In the genomic region with DNA sequence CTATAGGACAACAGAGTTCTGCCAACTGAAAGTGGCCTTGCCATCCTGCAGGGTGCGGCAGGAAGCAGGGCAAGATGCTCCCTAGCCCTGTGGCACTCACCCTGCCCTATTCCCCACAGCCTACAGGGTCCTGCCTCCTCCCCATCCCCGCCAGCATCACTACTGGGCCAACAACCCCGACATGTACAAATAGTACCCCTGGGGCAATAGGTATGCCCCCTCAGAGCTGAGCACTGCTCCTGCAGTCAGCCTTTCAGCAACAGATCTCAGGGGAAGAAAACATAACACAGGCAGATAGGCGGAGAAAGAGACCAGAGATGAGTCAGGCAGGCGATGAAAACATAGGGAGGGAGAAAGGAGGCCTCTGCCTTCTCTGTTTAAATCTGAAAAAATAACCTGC, we compare ENCODE assay signal across 11 cellular contexts.
DNase-seq lines count a peak whose midpoint lies in the region; ATAC-seq and TF ChIP-seq lines count a peak whose summit lies in the region.
"Had no signal": no experiment of that assay in that cellular context is flagged by ENCODE, and none has a peak within 500 bp of the region (broad histone marks: within the 10 kb centered on the region; RNA-seq: fewer than 3 reads in every experiment).

No MANE protein-coding gene starts in this region.

- no peaks in the 10 kb centered on the region; the same call in 1 of the 2 replicates for H3K27me3 Mint-ChIP-seq in H9 (ENCODE audit: low read depth)
- H3K27me3 Mint-ChIP-seq in activated T-helper 17 cell treated with anti-CD3 and anti-CD28 coated beads, Interleukin-2, amount 50 U/mL, for 72 hours: no peaks in the 10 kb centered on the region
- H3K27me3 Mint-ChIP-seq in natural killer cell (ENCODE audit: low read depth in 2 of 2): no peaks in the 10 kb centered on the region
- H3K27me3 Mint-ChIP-seq: stimulated activated naive CD8-positive, alpha-beta T cell treated with anti-CD3 and anti-CD28 coated beads, Interleukin-15, Interleukin-2, amounts not matched to agents 100 ng/mL and 50 ng/mL, for 24 hours had no signal

- H3K9me3 ChIP-seq in H9 (ENCODE audit: control insufficient read depth, low read depth, low read length) (peaks cover 8% of the 10 kb centered on the region), smooth muscle cell (replicated peaks; ENCODE audit: low read depth) (no peaks in the 10 kb centered on the region)
- H3K9me3 ChIP-seq: Peyer's patch had no signal

- H2AK5ac ChIP-seq in H9 (ENCODE audit: insufficient read length, low read length): no peak overlapping the region

- H3K4me1 Mint-ChIP-seq in H9 (peaks cover 22 to 35% of the 10 kb centered on the region in 2 experiments), natural killer cell (peaks cover 19 to 22% of the 10 kb centered on the region in 2 donors)
- peaks cover 19% of the 10 kb centered on the region for H3K4me1 Mint-ChIP-seq in activated T-helper 17 cell treated with anti-CD3 and anti-CD28 coated beads, Interleukin-2, amount 50 U/mL, for 72 hours

- H3K36me3 ChIP-seq in smooth muscle cell (ENCODE audit: low read depth): no peaks in the 10 kb centered on the region
- H3K36me3 ChIP-seq: Peyer's patch had no signal

- no peak overlapping the region; a peak in 1 of 5 replicates for H3K4me3 Mint-ChIP-seq in H9
- H3K4me3 Mint-ChIP-seq in activated T-helper 17 cell treated with anti-CD3 and anti-CD28 coated beads, Interleukin-2, amount 50 U/mL, for 72 hours: no peak overlapping the region
- no peak overlapping the region for H3K4me3 Mint-ChIP-seq in natural killer cell
- H3K4me3 Mint-ChIP-seq: stimulated activated naive CD8-positive, alpha-beta T cell treated with anti-CD3 and anti-CD28 coated beads, Interleukin-15, Interleukin-2, amounts not matched to agents 100 ng/mL and 50 ng/mL, for 24 hours had no signal

- no peak overlapping the region for H3K4ac ChIP-seq in H9 (ENCODE audit: low read depth, low read length)

- no peak overlapping the region for H4K91ac ChIP-seq in H9 (ENCODE audit: insufficient read length, low read depth, low read length)

- H3K27ac Mint-ChIP-seq in H9: peak overlapping the region in 2 of 3 experiments; percentile 9 to 78; a peak in 4 of 7 replicates
- H3K27ac Mint-ChIP-seq in activated T-helper 17 cell treated with anti-CD3 and anti-CD28 coated beads, Interleukin-2, amount 50 U/mL, for 72 hours: peak overlapping the region; percentile 59
- H3K27ac Mint-ChIP-seq in natural killer cell: no peak overlapping the region

- no peak overlapping the region for H3K18ac ChIP-seq in H9 (ENCODE audit: insufficient read length, low read depth, low read length)

- H3K79me2 ChIP-seq in H9 (ENCODE audit: insufficient read depth, low read length): no peaks in the 10 kb centered on the region; the same call in 1 of the 2 replicates
- H3K79me2 ChIP-seq in smooth muscle cell (ENCODE audit: low read depth): peaks cover 26% of the 10 kb centered on the region

- H3K56ac ChIP-seq in H9 (ENCODE audit: insufficient read length, low read depth, low read length): no peak overlapping the region

- H3K9me3 Mint-ChIP-seq in H9: peaks cover 7 to 11% of the 10 kb centered on the region in 2 experiments
- peaks cover 6% of the 10 kb centered on the region for H3K9me3 Mint-ChIP-seq in activated T-helper 17 cell treated with anti-CD3 and anti-CD28 coated beads, Interleukin-2, amount 50 U/mL, for 72 hours
- peaks cover 0 to 4% of the 10 kb centered on the region in 2 donors for H3K9me3 Mint-ChIP-seq in natural killer cell

- H3K9ac ChIP-seq in H9 (ENCODE audit: extremely low read depth, insufficient read length, low read length) (no peak overlapping the region), smooth muscle cell (ENCODE audit: low read depth) (no peak overlapping the region)

- H3K4me3 ChIP-seq in fibroblast of villous mesenchyme (ENCODE audit: low read depth, low read length) (no peak overlapping the region), smooth muscle cell (no peak overlapping the region)
- H3K4me3 ChIP-seq: Peyer's patch had no signal

- peaks cover 4% of the 10 kb centered on the region; the same call in 1 of the 2 replicates for H3K4me1 ChIP-seq in H9 (ENCODE audit: insufficient read depth, low read length)
- H3K4me1 ChIP-seq in smooth muscle cell (ENCODE audit: low read depth): peaks cover 26% of the 10 kb centered on the region
- H3K4me1 ChIP-seq: Peyer's patch had no signal

- H3K27me3 ChIP-seq in H9 (ENCODE audit: insufficient read depth, low read length) (no peaks in the 10 kb centered on the region), smooth muscle cell (ENCODE audit: low read depth) (no peaks in the 10 kb centered on the region)
- H3K27me3 ChIP-seq: Peyer's patch had no signal

- no peak overlapping the region for H2AFZ ChIP-seq in H9 (ENCODE audit: low read length)
- H2AFZ ChIP-seq in smooth muscle cell (ENCODE audit: low read depth): no peak overlapping the region

- WGBS in H9 (ENCODE audit: extremely low coverage, insufficient read length, low lambda C conversion rate): no CpG with 5 or more reads among the region's 5 CpGs
- 39% methylated on average over 5 of the region's 5 CpGs for WGBS in smooth muscle cell (ENCODE audit: low lambda C conversion rate)

- ATAC-seq in activated T-helper 17 cell treated with anti-CD3 and anti-CD28 coated beads, Interleukin-2, amount 50 U/mL, for 72 hours (replicated peaks): peak; percentile 29
- no peak for ATAC-seq in GM18519 (IDR thresholded peaks at IDR 0.05; ENCODE audit: low FRiP score, unreplicated experiment)
- no peak for ATAC-seq in natural killer cell

- H3K14ac ChIP-seq in H9 (ENCODE audit: insufficient read depth, low read length): no peak overlapping the region

- H3K27ac ChIP-seq in H9 (ENCODE audit: insufficient read length, low read depth, low read length) (no peak overlapping the region), smooth muscle cell (ENCODE audit: low read depth) (peak overlapping the region; percentile 73)
- H3K27ac ChIP-seq: Peyer's patch had no signal

- H3T11ph ChIP-seq in H9 (ENCODE audit: low read length): no peak overlapping the region

- peaks cover 3% of the 10 kb centered on the region for H3K79me1 ChIP-seq in H9 (ENCODE audit: insufficient read depth, low read depth, low read length, poor library complexity, severe bottlenecking)

- no peak overlapping the region for H3K4me2 ChIP-seq in H9 (ENCODE audit: insufficient read depth, insufficient read length, low read length)
- H3K4me2 ChIP-seq in smooth muscle cell: peak overlapping the region; percentile 64

- no peak overlapping the region for H2BK120ac ChIP-seq in H9 (ENCODE audit: low read depth, low read length, poor library complexity, severe bottlenecking)

- H4K5ac ChIP-seq in H9 (ENCODE audit: insufficient read length, low read depth, low read length): no peak overlapping the region

- no peak overlapping the region for H4K8ac ChIP-seq in H9 (replicated peaks; ENCODE audit: insufficient read length, low read depth, low read length)

- peaks cover 6% of the 10 kb centered on the region for H3F3A ChIP-seq in smooth muscle cell (ENCODE audit: low read depth)

- no peak overlapping the region for H3K23ac ChIP-seq in H9 (ENCODE audit: insufficient read length, low read depth, low read length)

- H3K36me3 Mint-ChIP-seq in H9 (ENCODE audit: insufficient read depth in 1 of 3, low read depth in 3 of 3): peaks cover 11 to 13% (median 11%) of the 10 kb centered on the region in 3 experiments
- no peaks in the 10 kb centered on the region for H3K36me3 Mint-ChIP-seq in activated T-helper 17 cell treated with anti-CD3 and anti-CD28 coated beads, Interleukin-2, amount 50 U/mL, for 72 hours (ENCODE audit: low read depth)
- no peaks in the 10 kb centered on the region for H3K36me3 Mint-ChIP-seq in natural killer cell

- no peak overlapping the region for H2BK12ac ChIP-seq in H9 (ENCODE audit: insufficient read length, low read depth, low read length)

- intact Hi-C loops in natural killer cell (cut with micrococcal nuclease): no loop called here

- H3K23me2 ChIP-seq in H9 (ENCODE audit: insufficient read length, low read depth, low read length, poor library complexity, severe bottlenecking): no peaks in the 10 kb centered on the region

- TF ChIP-seq CTCF in H9 (conservative IDR thresholded peaks at IDR 0.05): no peak
- no peak for TF ChIP-seq CTCF in fibroblast of villous mesenchyme (IDR thresholded peaks at IDR 0.05; ENCODE audit: insufficient read depth, low read depth, low read length)
- TF ChIP-seq CTCF in smooth muscle cell (IDR thresholded peaks at IDR 0.05; ENCODE audit: borderline replicate concordance, insufficient read depth, poor library complexity, severe bottlenecking): no peak
- no peak for TF ChIP-seq CTCF in natural killer cell (IDR thresholded peaks at IDR 0.05)

- no peaks in the 10 kb centered on the region for H4K20me1 ChIP-seq in H9 (ENCODE audit: control insufficient read depth, insufficient read depth, insufficient read length)
- H4K20me1 ChIP-seq in smooth muscle cell (ENCODE audit: low read depth): no peaks in the 10 kb centered on the region

- H2BK5ac ChIP-seq in H9 (ENCODE audit: insufficient read length, low read length): no peak overlapping the region

- H2BK15ac ChIP-seq in H9 (ENCODE audit: low read depth, low read length): no peak overlapping the region

- DNase-seq in H9: no peak
- peak; percentile 52 for DNase-seq in fibroblast of villous mesenchyme (ENCODE audit: low read depth)
- DNase-seq in smooth muscle cell (lab: John Stamatoyannopoulos, UW; ENCODE audit: unreplicated experiment): no peak
- no peak for DNase-seq in natural killer cell
- DNase-seq in HK-2 (ENCODE audit: unreplicated experiment): no peak
- DNase-seq: NCI-H1048, small intestine had no signal

- no peak overlapping the region for H2BK20ac ChIP-seq in H9 (ENCODE audit: low read depth, low read length, poor library complexity, severe bottlenecking)

Comparison
In these comparisons a context has a peak if more than half of its experiments do, and no peak if none do; other contexts are left out.
1. H3K27ac Mint-ChIP-seq: peak in H9 (2 of 3) and activated T-helper 17 cell treated with anti-CD3 and anti-CD28 coated beads, Interleukin-2, amount 50 U/mL, for 72 hours (single experiment); none in natural killer cell (0 of 2).